In genomic region chr3:126102011-126102410, GRCh38 we compare ENCODE assay signal across 15 cellular contexts. TPM values are rescaled to one million over a fixed set of nuclear protein-coding genes. Genes with fewer than 3 reads are reported as not detected.
A peak's percentile ranks its signal among the peaks of the same experiment; 100 is the strongest.
DNase-seq lines count a peak whose midpoint lies in the region; ATAC-seq and TF ChIP-seq lines count a peak whose summit lies in the region.
"Had no signal": no experiment of that assay in that cellular context is flagged by ENCODE, and none has a peak within 500 bp of the region (broad histone marks: within the 10 kb centered on the region; RNA-seq: fewer than 3 reads in every experiment).

No MANE protein-coding gene starts in this region.

- H3K27ac ChIP-seq in heart right ventricle: peak overlapping the region; percentile 6 to 75 (median 38)
- peak overlapping the region; percentile 86 for H3K27ac ChIP-seq in osteoblast (ENCODE audit: low read depth, low read length)
- H3K27ac ChIP-seq in tibial artery: peak overlapping the region; percentile 89 to 94
- H3K27ac ChIP-seq: left lung, pancreas, Peyer's patch had no signal

- H3K27me3 Mint-ChIP-seq in chondrocyte (ENCODE audit: low read depth): no peaks in the 10 kb centered on the region

- H3K4me3 ChIP-seq in heart right ventricle (no peak overlapping the region), osteoblast (ENCODE audit: insufficient read depth, low read length) (no peak overlapping the region), tibial artery (peak overlapping the region in 1 of 2 donors; percentile 0)
- H3K4me3 ChIP-seq: left lung, pancreas, Peyer's patch had no signal

- peaks cover 3% of the 10 kb centered on the region for H3K9me3 Mint-ChIP-seq in chondrocyte (ENCODE audit: low read depth)

- DNase-seq in chondrocyte (ENCODE audit: low spot score) (no peak), heart right ventricle (no peak), osteoblast (ENCODE audit: insufficient read length, low spot score, missing footprints) (no peak), tibial artery (no peak), EL (no peak), NCI-H748 treated with DMSO at 0.1 percent for 48 hours (lab: John Stamatoyannopoulos, UW) (no peak), NOMO-1 treated with DMSO at 0.1 percent for 48 hours (lab: John Stamatoyannopoulos, UW; ENCODE audit: unreplicated experiment) (no peak)
- DNase-seq: activated effector memory CD4-positive, alpha-beta T cell treated with anti-CD3 and anti-CD28 coated beads, Interleukin-2, amount 50 U/mL, for 16 hours; DND-41; foreskin melanocyte; left lung; pancreas; Peyer's patch; stimulated activated CD4-positive, alpha-beta T cell treated with anti-CD3 and anti-CD28 coated beads, Interleukin-4, amount 100 ng/mL, for 4 hours had no signal

- WGBS in heart right ventricle, 2 donors: 79 to 88% methylated on average over 8 of the region's 8 CpGs

- H4K20me1 ChIP-seq in osteoblast (ENCODE audit: insufficient read depth, low read length): no peaks in the 10 kb centered on the region

- H3K4me3 Mint-ChIP-seq in chondrocyte (ENCODE audit: unreplicated experiment): no peak overlapping the region
- H3K4me3 Mint-ChIP-seq: CD8-positive, alpha-beta memory T cell had no signal

- intact Hi-C loops in heart right ventricle (cut with DNase I) (no loop called here), tibial artery (cut with DNase I; ENCODE audit: low total_unique reads) (no loop called here)

- no peaks in the 10 kb centered on the region for H3K36me3 Mint-ChIP-seq in chondrocyte (ENCODE audit: low read depth)

- H3K4me1 ChIP-seq in heart right ventricle: peaks cover 9 to 38% (median 26%) of the 10 kb centered on the region in 9 donors
- peaks cover 33% of the 10 kb centered on the region for H3K4me1 ChIP-seq in osteoblast (ENCODE audit: insufficient read depth, low read length)
- H3K4me1 ChIP-seq in tibial artery: peaks cover 3 to 56% (median 46%) of the 10 kb centered on the region in 4 donors
- H3K4me1 ChIP-seq: left lung, pancreas, Peyer's patch had no signal

- no peaks in the 10 kb centered on the region for H3K79me2 ChIP-seq in osteoblast (ENCODE audit: insufficient read depth, low read length)

- H3K27me3 ChIP-seq in heart right ventricle (no peaks in the 10 kb centered on the region), osteoblast (ENCODE audit: insufficient read depth, low read length) (no peaks in the 10 kb centered on the region), tibial artery (no peaks in the 10 kb centered on the region)
- H3K27me3 ChIP-seq: left lung, pancreas, Peyer's patch had no signal

- ATAC-seq in heart right ventricle: peak in 5 of 8 donors; percentile 4 to 22 (median 13)

- H3K27ac Mint-ChIP-seq in chondrocyte (ENCODE audit: unreplicated experiment): peak overlapping the region; percentile 93
- H3K27ac Mint-ChIP-seq: CD8-positive, alpha-beta memory T cell had no signal

- TF ChIP-seq CTCF in chondrocyte (IDR thresholded peaks at IDR 0.05) (no peak), heart right ventricle (IDR thresholded peaks at IDR 0.05) (no peak), osteoblast (IDR thresholded peaks at IDR 0.05; ENCODE audit: extremely low read depth, low read depth, low read length) (no peak), tibial artery (IDR thresholded peaks at IDR 0.05) (no peak)

- H3K9me3 ChIP-seq in heart right ventricle (peaks cover 0 to 5% (median 0%) of the 10 kb centered on the region in 11 donors), osteoblast (ENCODE audit: low read depth, low read length) (no peaks in the 10 kb centered on the region), tibial artery (no peaks in the 10 kb centered on the region)
- H3K9me3 ChIP-seq: pancreas, Peyer's patch had no signal

- H3K4me1 Mint-ChIP-seq in chondrocyte (ENCODE audit: low read depth): peaks cover 28% of the 10 kb centered on the region
- H3K4me1 Mint-ChIP-seq: CD8-positive, alpha-beta memory T cell had no signal

- H2AFZ ChIP-seq in osteoblast (ENCODE audit: low read length): peak overlapping the region; percentile 87

- H3K4me2 ChIP-seq in osteoblast (ENCODE audit: insufficient read depth, low read length): peak overlapping the region; percentile 30

- H3K36me3 ChIP-seq in heart right ventricle: peaks cover 0 to 3% (median 0%) of the 10 kb centered on the region in 9 donors
- no peaks in the 10 kb centered on the region for H3K36me3 ChIP-seq in osteoblast (ENCODE audit: insufficient read depth, low read length)
- H3K36me3 ChIP-seq in tibial artery: peaks cover 0 to 28% (median 0%) of the 10 kb centered on the region in 3 donors
- H3K36me3 ChIP-seq: left lung, pancreas, Peyer's patch had no signal

RNA-seq across cellular contexts. Expression of gene SLC41A3, which starts 18.1 kb away (rescaled TPM):
- 38.5 to 51.9 TPM (median 43.2 TPM) in 3 replicates for total RNA-seq in chondrocyte
- 10 to 100 TPM; 29.4 to 48.2 (median 40.1) TPM for total RNA-seq in heart right ventricle
- 10 to 100 TPM; 28.6 to 49.5 TPM for polyA plus RNA-seq in heart right ventricle
- 41.5 and 59.4 TPM in 2 replicates for total RNA-seq in osteoblast

Comparison
In these comparisons a context has a peak if more than half of its experiments do, and no peak if none do; other contexts are left out.
1. H3K27ac ChIP-seq: peak in every context shown above with its lines; median percentile 92 in tibial artery; 86 in osteoblast; 38 in heart right ventricle.